In genomic region chr9:81080185-81080584, GRCh38 we compare ENCODE assay signal across 1 cellular context.
TF ChIP-seq lines count a peak whose summit lies in the region.

No MANE protein-coding gene starts in this region.

TF ChIP-seq in HepG2, 621 proteins besides CTCF, POLR2A, EP300 and RAD21 (continued from another document):
- 0 out of 2 replicates have a peak, but pooled peaks have one; percentile 28 for TF ChIP-seq MAFF (IDR thresholded peaks at IDR 0.05; ENCODE audit: low read depth, low read length)
- no peak for TF ChIP-seq HNRNPLL (IDR thresholded peaks at IDR 0.05; ENCODE audit: low read depth, low read length, poor library complexity, severe bottlenecking)
- no peak for TF ChIP-seq SP140L (CRISPR knock-in tag; IDR thresholded peaks at IDR 0.05; ENCODE audit: borderline replicate concordance)
- TF ChIP-seq SETDB1 (CRISPR knock-in tag; IDR thresholded peaks at IDR 0.05; ENCODE audit: borderline replicate concordance) = no peak
- TF ChIP-seq STAG1 (CRISPR knock-in tag; IDR thresholded peaks at IDR 0.05) = no peak
- TF ChIP-seq, protein P1, sequence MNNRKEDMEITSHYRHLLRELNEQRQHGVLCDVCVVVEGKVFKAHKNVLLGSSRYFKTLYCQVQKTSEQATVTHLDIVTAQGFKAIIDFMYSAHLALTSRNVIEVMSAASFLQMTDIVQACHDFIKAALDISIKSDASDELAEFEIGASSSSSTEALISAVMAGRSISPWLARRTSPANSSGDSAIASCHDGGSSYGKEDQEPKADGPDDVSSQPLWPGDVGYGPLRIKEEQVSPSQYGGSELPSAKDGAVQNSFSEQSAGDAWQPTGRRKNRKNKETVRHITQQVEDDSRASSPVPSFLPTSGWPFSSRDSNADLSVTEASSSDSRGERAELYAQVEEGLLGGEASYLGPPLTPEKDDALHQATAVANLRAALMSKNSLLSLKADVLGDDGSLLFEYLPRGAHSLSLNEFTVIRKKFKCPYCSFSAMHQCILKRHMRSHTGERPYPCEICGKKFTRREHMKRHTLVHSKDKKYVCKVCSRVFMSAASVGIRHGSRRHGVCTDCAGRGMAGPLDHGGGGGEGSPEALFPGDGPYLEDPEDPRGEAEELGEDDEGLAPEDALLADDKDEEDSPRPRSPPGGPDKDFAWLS (CRISPR knock-in tag; IDR thresholded peaks at IDR 0.05; ENCODE audit: borderline replicate concordance) = no peak
